In the genomic region with DNA sequence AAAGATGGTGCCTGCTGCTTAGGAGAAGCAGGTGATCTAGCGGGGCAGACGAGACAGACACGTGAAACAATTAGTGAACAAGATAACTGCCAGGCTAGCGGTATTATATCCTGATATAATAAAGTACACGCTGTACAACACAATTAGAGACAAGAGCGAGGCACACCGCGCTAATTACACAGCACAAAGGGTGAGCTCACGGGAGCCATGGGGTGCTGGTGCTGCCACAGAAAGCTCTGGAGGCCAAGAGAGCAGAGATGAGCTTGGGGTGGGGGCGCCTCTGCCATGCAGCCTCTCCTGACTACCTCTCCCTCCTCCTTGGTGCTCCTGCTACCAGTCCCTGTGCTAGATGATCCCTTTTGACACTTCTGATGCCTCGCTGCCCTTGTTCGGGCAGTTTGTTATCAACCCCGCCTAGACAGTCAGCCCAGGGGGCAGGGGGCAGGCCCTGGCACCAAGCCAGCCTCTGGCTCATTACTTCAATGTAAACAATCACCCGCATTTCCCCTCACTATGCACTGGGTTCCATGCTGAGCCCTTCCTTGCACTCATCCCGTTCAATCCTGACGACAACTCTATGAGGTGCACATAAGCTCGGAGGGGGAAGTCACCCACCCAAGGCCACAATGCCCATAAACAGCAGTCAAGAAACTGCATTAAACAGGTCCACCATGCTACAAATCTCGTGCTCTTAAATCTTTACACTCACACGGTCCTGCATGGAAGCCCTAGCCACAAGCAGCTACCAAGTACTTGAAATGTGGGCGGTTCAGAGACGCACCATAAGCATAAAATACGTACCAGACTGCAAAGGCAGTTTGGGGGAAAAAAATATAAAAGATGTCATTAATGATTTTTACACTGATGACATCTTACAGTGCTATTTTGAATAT, we compare ENCODE assay signal across 13 cellular contexts.
DNase-seq lines count a peak whose midpoint lies in the region; ATAC-seq, FAIRE-seq and TF ChIP-seq lines count a peak whose summit lies in the region.
"Had no signal": no experiment of that assay in that cellular context is flagged by ENCODE, and none has a peak within 500 bp of the region (broad histone marks: within the 10 kb centered on the region; RNA-seq: fewer than 3 reads in every experiment).

No MANE protein-coding gene starts in this region.

- intact Hi-C loops in K562 (cut with micrococcal nuclease) = no loop called here
- intact Hi-C loops in gastrocnemius medialis (cut with DNase I; ENCODE audit: low total_unique reads) = no loop called here
- intact Hi-C loops in uterus (cut with DNase I; ENCODE audit: low total_unique reads) = no loop called here

- no peaks in the 10 kb centered on the region for H3K27me3 Mint-ChIP-seq in activated T-cell treated with anti-CD3 and anti-CD28 coated beads, Interleukin-2, amount 50 U/mL, for 24 hours

- H3K27ac Mint-ChIP-seq in activated T-cell treated with anti-CD3 and anti-CD28 coated beads, Interleukin-2, amount 50 U/mL, for 24 hours = peak overlapping the region; percentile 48
- H3K27ac Mint-ChIP-seq in stimulated activated effector memory CD8-positive, alpha-beta T cell treated with anti-CD3 and anti-CD28 coated beads, Interleukin-12 subunit alpha, Interleukin-12 subunit beta, amount 100 ng/mL, for 72 hours = peak overlapping the region; percentile 54

- TF ChIP-seq CTCF in K562 (IDR thresholded peaks at IDR 0.05 in 2 of 3, conservative IDR thresholded peaks at IDR 0.05 in 1 of 3; ENCODE audit: insufficient read depth in 2 of 3, low read depth in 1 of 3, low read length in 3 of 3) = no peak
- no peak for TF ChIP-seq CTCF in gastrocnemius medialis (IDR thresholded peaks at IDR 0.05 in 4 of 5, conservative IDR thresholded peaks at IDR 0.05 in 1 of 5)
- TF ChIP-seq CTCF in uterus (IDR thresholded peaks at IDR 0.05) = no peak

- in situ Hi-C loops in K562 (cut with MboI) (loop anchor here (25.0 kb wide), 1 partner anchor 184 kb away; no protein-coding TSS in a partner anchor), gastrocnemius medialis (cut with MboI; ENCODE audit: low sequenced_read_pairs in 4 of 4) (no loop called here)

- H3K4me3 ChIP-seq in K562 = no peak overlapping the region
- H3K4me3 ChIP-seq in gastrocnemius medialis = no peak overlapping the region
- H3K4me3 ChIP-seq in uterus = no peak overlapping the region
- H3K4me3 ChIP-seq: GM12878 had no signal

- 73% methylated on average over 22 of the region's 22 CpGs for WGBS in K562 (ENCODE audit: insufficient coverage, low coverage, missing lambda C conversion rate)

- H3K4me1 Mint-ChIP-seq in activated T-cell treated with anti-CD3 and anti-CD28 coated beads, Interleukin-2, amount 50 U/mL, for 24 hours (ENCODE audit: low read depth) = peaks cover 66% of the 10 kb centered on the region
- peaks cover 94% of the 10 kb centered on the region for H3K4me1 Mint-ChIP-seq in stimulated activated effector memory CD8-positive, alpha-beta T cell treated with anti-CD3 and anti-CD28 coated beads, Interleukin-12 subunit alpha, Interleukin-12 subunit beta, amount 100 ng/mL, for 72 hours

- ATAC-seq in K562 = no peak
- no peak for ATAC-seq in stimulated activated effector memory CD8-positive, alpha-beta T cell treated with anti-CD3 and anti-CD28 coated beads, Interleukin-12 subunit alpha, Interleukin-12 subunit beta, amount 100 ng/mL, for 72 hours
- no peak for ATAC-seq in gastrocnemius medialis
- ATAC-seq: GM12878, Panc1 had no signal

- peaks cover 78% of the 10 kb centered on the region for H4K20me1 ChIP-seq in K562 (replicated peaks; ENCODE audit: control insufficient read depth, insufficient read depth, low read length)

- no peak overlapping the region for H2AFZ ChIP-seq in K562 (ENCODE audit: low read depth, low read length)

- H3K9me1 ChIP-seq in K562 (ENCODE audit: control insufficient read depth, insufficient read depth, low read length) = peaks cover 6% of the 10 kb centered on the region

- H3K4me1 ChIP-seq in K562 (replicated peaks in 1 of 2; ENCODE audit: control insufficient read depth in 2 of 2, insufficient read depth in 2 of 2, low read length in 2 of 2) = peaks cover 26 to 32% of the 10 kb centered on the region in 2 experiments
- peaks cover 47 to 70% of the 10 kb centered on the region in 2 donors for H3K4me1 ChIP-seq in gastrocnemius medialis
- peaks cover 0 to 10% of the 10 kb centered on the region in 2 donors for H3K4me1 ChIP-seq in uterus

- no peaks in the 10 kb centered on the region for H3K9me3 Mint-ChIP-seq in activated T-cell treated with anti-CD3 and anti-CD28 coated beads, Interleukin-2, amount 50 U/mL, for 24 hours
- H3K9me3 Mint-ChIP-seq in stimulated activated effector memory CD8-positive, alpha-beta T cell treated with anti-CD3 and anti-CD28 coated beads, Interleukin-12 subunit alpha, Interleukin-12 subunit beta, amount 100 ng/mL, for 72 hours = no peaks in the 10 kb centered on the region

- FAIRE-seq in K562 (lab: Jason Lieb, UNC) = no peak
- FAIRE-seq: GM12878 had no signal

- H3K27ac ChIP-seq in K562 (ENCODE audit: extremely low read depth, low read depth, low read length) (no peak overlapping the region), gastrocnemius medialis (no peak overlapping the region), uterus (no peak overlapping the region)

- no peak for TF ChIP-seq EP300 in K562 (IDR thresholded peaks at IDR 0.05; ENCODE audit: low read length)

- BruUV-seq in K562 (replicated peaks; lab: Mats Ljungman, UMichigan) = no TSS peak

- peak overlapping the region in 1 of 2 experiments; percentile 26; a peak in 1 of 4 replicates for H3K9ac ChIP-seq in K562 (ENCODE audit: insufficient read depth in 1 of 2, low read depth in 2 of 2, low read length in 2 of 2)

- H3K36me3 ChIP-seq in K562 (ENCODE audit: control insufficient read depth, insufficient read depth, low read length) = no peaks in the 10 kb centered on the region
- no peaks in the 10 kb centered on the region for H3K36me3 ChIP-seq in gastrocnemius medialis
- H3K36me3 ChIP-seq in uterus = no peaks in the 10 kb centered on the region

- POLR2A ChIA-PET in K562 (lab: Yijun Ruan, JAX) = interaction anchor here (1.1 to 1.2 kb wide), 3 partner anchors 9 to 15 kb away, joined by 3 to 6 read pairs (median 4); no protein-coding TSS in a partner anchor

- peaks cover 83% of the 10 kb centered on the region for H3K79me2 ChIP-seq in K562 (ENCODE audit: control insufficient read depth, insufficient read depth, low read length)

- no peaks in the 10 kb centered on the region for H3K9me3 ChIP-seq in K562 (replicated peaks; ENCODE audit: control insufficient read depth, insufficient read depth, low read depth, low read length)
- H3K9me3 ChIP-seq in gastrocnemius medialis = no peaks in the 10 kb centered on the region
- H3K9me3 ChIP-seq in uterus = no peaks in the 10 kb centered on the region

- H3K36me3 Mint-ChIP-seq in activated T-cell treated with anti-CD3 and anti-CD28 coated beads, Interleukin-2, amount 50 U/mL, for 24 hours (ENCODE audit: low read depth) = no peaks in the 10 kb centered on the region
- no peaks in the 10 kb centered on the region for H3K36me3 Mint-ChIP-seq in stimulated activated effector memory CD8-positive, alpha-beta T cell treated with anti-CD3 and anti-CD28 coated beads, Interleukin-12 subunit alpha, Interleukin-12 subunit beta, amount 100 ng/mL, for 72 hours

- H3K4me3 Mint-ChIP-seq in activated T-cell treated with anti-CD3 and anti-CD28 coated beads, Interleukin-2, amount 50 U/mL, for 24 hours = no peak overlapping the region
- H3K4me3 Mint-ChIP-seq in stimulated activated effector memory CD8-positive, alpha-beta T cell treated with anti-CD3 and anti-CD28 coated beads, Interleukin-12 subunit alpha, Interleukin-12 subunit beta, amount 100 ng/mL, for 72 hours = peak overlapping the region; percentile 11

- TF ChIP-seq RAD21 in K562 (CRISPR knock-in tag; conservative IDR thresholded peaks at IDR 0.05 in 1 of 2, IDR thresholded peaks at IDR 0.05 in 1 of 2) = no peak

- TF ChIP-seq POLR2A in K562 (conservative IDR thresholded peaks at IDR 0.05) (no peak), gastrocnemius medialis (IDR thresholded peaks at IDR 0.05) (no peak), uterus (IDR thresholded peaks at IDR 0.05) (no peak)

- H3K27me3 ChIP-seq in K562 (ENCODE audit: control insufficient read depth in 2 of 2, insufficient read depth in 2 of 2, low read length in 2 of 2) (no peaks in the 10 kb centered on the region), gastrocnemius medialis (no peaks in the 10 kb centered on the region), uterus (no peaks in the 10 kb centered on the region)

- no peak for DNase-seq in activated T-cell treated with anti-CD3 and anti-CD28 coated beads, Interleukin-2, amount 50 U/mL, for 24 hours
- no peak for DNase-seq in activated T-cell treated with anti-CD3 and anti-CD28 coated beads, Interleukin-2, amount 50 U/mL, for 1 hour
- DNase-seq in NCI-H2227 treated with DMSO at 0.1 percent for 48 hours (lab: John Stamatoyannopoulos, UW) (peak; percentile 30), K562 (ENCODE audit: extremely low read depth in 1 of 4, low spot score in 3 of 4) (no peak), gastrocnemius medialis (no peak), uterus (no peak)
- no peak for DNase-seq in stimulated activated effector memory CD8-positive, alpha-beta T cell treated with anti-CD3 and anti-CD28 coated beads, Interleukin-12 subunit alpha, Interleukin-12 subunit beta, amount 100 ng/mL, for 72 hours (ENCODE audit: low spot score in 2 of 2)
- DNase-seq in activated CD4-positive, alpha-beta T cell treated with anti-CD3 and anti-CD28 coated beads for 1 hour = no peak
- DNase-seq: ACHN; activated naive CD4-positive, alpha-beta T cell treated with Interleukin-2 at 50 U/mL for 16 hours; cerebellar nuclear complex had no signal

- no peak overlapping the region for H3K4me2 ChIP-seq in K562 (ENCODE audit: insufficient read depth, low read length)

- CTCF ChIA-PET in K562 (lab: Yijun Ruan, JAX; ENCODE audit: low intra/inter-chr PET ratio) = no interaction called here

TF ChIP-seq in K562, 482 proteins besides CTCF, POLR2A, EP300 and RAD21 (continues in another document):
- TF ChIP-seq NFIC (IDR thresholded peaks at IDR 0.05) (peak; percentile 80), ZNF785 (CRISPR knock-in tag; IDR thresholded peaks at IDR 0.05) (no peak), ZFP36 (IDR thresholded peaks at IDR 0.05; ENCODE audit: low read depth, low read length, partially characterized antibody) (peak; percentile 57)
- TF ChIP-seq, protein P1, sequence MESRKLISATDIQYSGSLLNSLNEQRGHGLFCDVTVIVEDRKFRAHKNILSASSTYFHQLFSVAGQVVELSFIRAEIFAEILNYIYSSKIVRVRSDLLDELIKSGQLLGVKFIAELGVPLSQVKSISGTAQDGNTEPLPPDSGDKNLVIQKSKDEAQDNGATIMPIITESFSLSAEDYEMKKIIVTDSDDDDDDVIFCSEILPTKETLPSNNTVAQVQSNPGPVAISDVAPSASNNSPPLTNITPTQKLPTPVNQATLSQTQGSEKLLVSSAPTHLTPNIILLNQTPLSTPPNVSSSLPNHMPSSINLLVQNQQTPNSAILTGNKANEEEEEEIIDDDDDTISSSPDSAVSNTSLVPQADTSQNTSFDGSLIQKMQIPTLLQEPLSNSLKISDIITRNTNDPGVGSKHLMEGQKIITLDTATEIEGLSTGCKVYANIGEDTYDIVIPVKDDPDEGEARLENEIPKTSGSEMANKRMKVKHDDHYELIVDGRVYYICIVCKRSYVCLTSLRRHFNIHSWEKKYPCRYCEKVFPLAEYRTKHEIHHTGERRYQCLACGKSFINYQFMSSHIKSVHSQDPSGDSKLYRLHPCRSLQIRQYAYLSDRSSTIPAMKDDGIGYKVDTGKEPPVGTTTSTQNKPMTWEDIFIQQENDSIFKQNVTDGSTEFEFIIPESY (CRISPR knock-in tag; IDR thresholded peaks at IDR 0.05) = peak; percentile 69
